In genomic region chr14:89040438-89041244, GRCh38 we compare ENCODE assay signal across 8 cellular contexts.
A peak's percentile ranks its signal among the peaks of the same experiment; 100 is the strongest.
DNase-seq lines count a peak whose midpoint lies in the region; ATAC-seq and TF ChIP-seq lines count a peak whose summit lies in the region.

No MANE protein-coding gene starts in this region.

- POLR2A ChIA-PET in A673 (lab: Charles Lee; ENCODE audit: low non-redundant PET), result no interaction called here
- POLR2A ChIA-PET in activated CD8-positive, alpha-beta T cell treated with anti-CD3 and anti-CD28 coated beads for 36 hours (lab: Charles Lee), result no interaction called here

- H3K4me1 Mint-ChIP-seq in activated CD8-positive, alpha-beta T cell treated with anti-CD3 and anti-CD28 coated beads for 36 hours (ENCODE audit: low read depth), result peaks cover 10% of the 10 kb centered on the region

- CTCF ChIA-PET in A673 (lab: Charles Lee), result interaction anchor here (1.2 kb wide), 1 partner anchor 859 kb away, joined by 3 read pairs; no protein-coding TSS in a partner anchor
- CTCF ChIA-PET in activated CD8-positive, alpha-beta T cell treated with anti-CD3 and anti-CD28 coated beads for 36 hours (lab: Charles Lee), result interaction anchor here (0.6 to 2.8 kb wide), 25 partner anchors 7 to 899 kb away, joined by 3 to 14 read pairs (median 4); no protein-coding TSS in a partner anchor

- peaks cover 12% of the 10 kb centered on the region for H3K27me3 ChIP-seq in A673 (replicated peaks; ENCODE audit: insufficient read depth, low read depth, low read length, poor library complexity)
- H3K27me3 ChIP-seq in lower lobe of right lung (ENCODE audit: low read depth), result no peaks in the 10 kb centered on the region

- TF ChIP-seq CTCF in A673 (conservative IDR thresholded peaks at IDR 0.05; ENCODE audit: low read depth, low read length), result peak; percentile 98
- TF ChIP-seq CTCF in activated CD8-positive, alpha-beta T cell treated with anti-CD3 and anti-CD28 coated beads for 36 hours (IDR thresholded peaks at IDR 0.05), result peak; percentile 96
- TF ChIP-seq CTCF in lower lobe of right lung (IDR thresholded peaks at IDR 0.05), result peak; percentile 96

- H3K27ac ChIP-seq in A673 (ENCODE audit: low read depth, low read length, poor library complexity, severe bottlenecking), result no peak overlapping the region
- peak overlapping the region; percentile 83 for H3K27ac ChIP-seq in lower lobe of right lung

- H3K4me1 ChIP-seq in A673 (ENCODE audit: insufficient read depth, low read length, poor library complexity, severe bottlenecking) (no peaks in the 10 kb centered on the region), lower lobe of right lung (peaks cover 19% of the 10 kb centered on the region)

- no peaks in the 10 kb centered on the region for H3K36me3 Mint-ChIP-seq in activated CD8-positive, alpha-beta T cell treated with anti-CD3 and anti-CD28 coated beads for 36 hours (ENCODE audit: low read depth)

- DNase-seq in A673 (ENCODE audit: low spot score) (peak; percentile 81), NCI-H748 (lab: John Stamatoyannopoulos, UW; ENCODE audit: unreplicated experiment) (peak; percentile 95), ecto neural progenitor cell (ENCODE audit: low spot score) (peak; percentile 94), lower lobe of right lung (peak; percentile 87)
- peak; percentile 89 for DNase-seq in activated CD8-positive, alpha-beta T cell treated with anti-CD3 and anti-CD28 coated beads for 36 hours
- peak; percentile 31 to 88 (median 57) for DNase-seq in stimulated activated CD4-positive, alpha-beta T cell treated with anti-CD3 and anti-CD28 coated beads, TNF-alpha, amount 100 ng/mL, for 1 hour (ENCODE audit: low read depth in 3 of 3, low spot score in 1 of 3)

- peak; percentile 76 for ATAC-seq in GM18868 (IDR thresholded peaks at IDR 0.05; ENCODE audit: unreplicated experiment)
- ATAC-seq in HG03457 (IDR thresholded peaks at IDR 0.05; ENCODE audit: unreplicated experiment), result peak; percentile 80
- peak; percentile 88 for ATAC-seq in activated CD8-positive, alpha-beta T cell treated with anti-CD3 and anti-CD28 coated beads for 36 hours
- ATAC-seq in lower lobe of right lung, result peak; percentile 94 to 97

- H3K36me3 ChIP-seq in A673 (ENCODE audit: insufficient read depth, low read length, poor library complexity, severe bottlenecking), result no peaks in the 10 kb centered on the region
- H3K36me3 ChIP-seq in lower lobe of right lung, result no peaks in the 10 kb centered on the region

- no TSS peak for BruUV-seq in A673 (replicated peaks; lab: Mats Ljungman, UMichigan)

- H3K4me3 ChIP-seq in A673 (ENCODE audit: low read depth, low read length, poor library complexity, severe bottlenecking) (peak overlapping the region; percentile 30), lower lobe of right lung (peak overlapping the region; percentile 53)

- intact Hi-C loops in A673 (cut with micrococcal nuclease; ENCODE audit: unreplicated experiment) (loop anchor here (2.0 to 10.0 kb wide), 4 partner anchors 377 to 1194 kb away; partner anchors contain the start of gene FOXN3), lower lobe of right lung (cut with DNase I) (no loop called here)
- intact Hi-C loops in activated CD8-positive, alpha-beta T cell treated with anti-CD3 and anti-CD28 coated beads for 36 hours (cut with micrococcal nuclease), result loop anchor here (5.0 to 10.0 kb wide), 2 partner anchors 374 to 877 kb away; partner anchors contain the start of gene FOXN3

- peaks cover 10% of the 10 kb centered on the region for H3K27me3 Mint-ChIP-seq in activated CD8-positive, alpha-beta T cell treated with anti-CD3 and anti-CD28 coated beads for 36 hours

- H3K27ac Mint-ChIP-seq in activated CD8-positive, alpha-beta T cell treated with anti-CD3 and anti-CD28 coated beads for 36 hours, result no peak overlapping the region

- H3K4me3 Mint-ChIP-seq in activated CD8-positive, alpha-beta T cell treated with anti-CD3 and anti-CD28 coated beads for 36 hours, result peak overlapping the region; percentile 64

- no peaks in the 10 kb centered on the region for H3K9me3 ChIP-seq in A673 (ENCODE audit: low read depth, low read length, poor library complexity, severe bottlenecking)
- no peaks in the 10 kb centered on the region for H3K9me3 ChIP-seq in lower lobe of right lung

- peaks cover 2% of the 10 kb centered on the region for H3K9me3 Mint-ChIP-seq in activated CD8-positive, alpha-beta T cell treated with anti-CD3 and anti-CD28 coated beads for 36 hours
